Comparison of ENCODE assay signal across 9 cellular contexts in the genomic region with DNA sequence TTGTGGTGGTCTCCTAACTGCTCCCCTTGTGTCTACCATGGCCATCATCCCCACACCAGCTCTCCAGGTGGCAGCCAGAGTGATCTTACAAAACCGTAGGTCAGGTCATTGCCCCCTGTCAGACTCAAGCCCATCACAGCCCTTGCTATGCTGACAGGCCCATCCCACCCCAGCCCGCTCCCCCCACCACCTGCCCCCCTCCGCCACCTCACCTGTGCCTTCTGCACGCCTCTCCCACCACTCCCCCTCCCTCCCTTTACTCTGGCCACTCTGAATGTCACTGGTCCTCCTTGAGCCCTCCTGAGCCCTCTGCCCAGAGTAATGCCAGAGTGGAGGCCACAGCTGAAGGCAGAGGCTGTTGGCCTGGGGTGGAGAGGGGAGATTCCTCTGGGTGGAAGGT. TPM values are rescaled to one million over a fixed set of nuclear protein-coding genes. Genes with fewer than 3 reads are reported as not detected.
DNase-seq lines count a peak whose midpoint lies in the region; ATAC-seq, FAIRE-seq and TF ChIP-seq lines count a peak whose summit lies in the region.
"Had no signal": no experiment of that assay in that cellular context is flagged by ENCODE, and none has a peak within 500 bp of the region (broad histone marks: within the 10 kb centered on the region; RNA-seq: fewer than 3 reads in every experiment).

No MANE protein-coding gene starts in this region.

- H3K9me2 ChIP-seq in OCI-LY7 (ENCODE audit: insufficient read depth, low read length): no peaks in the 10 kb centered on the region

- H3K9ac ChIP-seq in DND-41 (ENCODE audit: low read depth, low read length): no peak overlapping the region

- H2AFZ ChIP-seq in DND-41 (ENCODE audit: low read depth, low read length) (peak overlapping the region; percentile 93), OCI-LY7 (ENCODE audit: low read length) (peak overlapping the region; percentile 93)

- 58 to 70% methylated on average over 4 of the region's 4 CpGs for WGBS in pancreas, 2 donors

- H3K9me3 ChIP-seq in DND-41 (ENCODE audit: insufficient read depth, low read length, severe bottlenecking) (no peaks in the 10 kb centered on the region), OCI-LY7 (ENCODE audit: low read length) (no peaks in the 10 kb centered on the region), pancreas (no peaks in the 10 kb centered on the region)

- no TSS peak for BruUV-seq in OCI-LY7 (replicated peaks; lab: Mats Ljungman, UMichigan)

- in situ Hi-C loops in brain microvascular endothelial cell (cut with HindIII; ENCODE audit: low pct_ligation_motif_present, low sequenced_read_pairs): loop anchor here (25.0 kb wide), 1 partner anchor 471 kb away; no protein-coding TSS in a partner anchor

- H3K4me3 Mint-ChIP-seq in endothelial cell (ENCODE audit: unreplicated experiment): peak overlapping the region; percentile 94

- H3K79me2 ChIP-seq in DND-41 (ENCODE audit: insufficient read depth, low read length): no peaks in the 10 kb centered on the region
- peaks cover 33% of the 10 kb centered on the region for H3K79me2 ChIP-seq in OCI-LY7 (ENCODE audit: insufficient read depth, low read depth, low read length)

- FAIRE-seq in pancreas (lab: Jason Lieb, UNC): no peak

- no peak for ATAC-seq in DND-41 (ENCODE audit: insufficient read depth, low read depth)
- ATAC-seq in pancreas: no peak

- DNase-seq in DND-41 (no peak), OCI-LY7 (ENCODE audit: low spot score) (no peak), endothelial cell (ENCODE audit: low spot score) (no peak), pancreas (no peak), C1 segment of cervical spinal cord (lab: John Stamatoyannopoulos, UW) (no peak), brain microvascular endothelial cell (no peak), OCI-M2 (lab: John Stamatoyannopoulos, UW; ENCODE audit: unreplicated experiment) (no peak), SW 1271 (lab: John Stamatoyannopoulos, UW) (no peak)
- DNase-seq: NCI-H187 treated with DMSO at 0.1 percent for 48 hours had no signal

- peak overlapping the region; percentile 88; the same call in 1 of the 2 replicates for H3K4me2 ChIP-seq in DND-41 (ENCODE audit: insufficient read depth, low read length)
- H3K4me2 ChIP-seq in OCI-LY7 (ENCODE audit: low read length): peak overlapping the region; percentile 96

- H3K4me1 Mint-ChIP-seq in endothelial cell (ENCODE audit: unreplicated experiment): peaks cover 7% of the 10 kb centered on the region

- H3K27ac ChIP-seq in DND-41 (ENCODE audit: low read length) (no peak overlapping the region), OCI-LY7 (ENCODE audit: low read depth, low read length, poor library complexity, severe bottlenecking) (no peak overlapping the region), pancreas (peak overlapping the region; percentile 44 to 84 (median 67)), brain microvascular endothelial cell (no peak overlapping the region)

- CTCF ChIA-PET in OCI-LY7 (lab: Charles Lee; ENCODE audit: unreplicated experiment): interaction anchor here (1.0 to 6.2 kb wide), 2 partner anchors 213 to 462 kb away, joined by 3 to 53 read pairs; no protein-coding TSS in a partner anchor

- no peak overlapping the region for H3K27ac Mint-ChIP-seq in endothelial cell (ENCODE audit: unreplicated experiment)

- TF ChIP-seq CTCF in DND-41 (IDR thresholded peaks at IDR 0.05; ENCODE audit: borderline replicate concordance, extremely low read depth, low read length, poor library complexity, severe bottlenecking) (no peak), OCI-LY7 (conservative IDR thresholded peaks at IDR 0.05; ENCODE audit: low read length) (no peak), endothelial cell (IDR thresholded peaks at IDR 0.05; ENCODE audit: unreplicated experiment) (no peak), pancreas (IDR thresholded peaks at IDR 0.05) (no peak), brain microvascular endothelial cell (IDR thresholded peaks at IDR 0.05; ENCODE audit: low read depth, low read length, missing control alignments) (no peak)

- H3K4me3 ChIP-seq in DND-41 (ENCODE audit: low read depth in 1 of 2, low read length in 2 of 2): no peak overlapping the region
- peak overlapping the region; percentile 75 for H3K4me3 ChIP-seq in OCI-LY7 (ENCODE audit: low read depth, low read length, poor library complexity, severe bottlenecking)
- peak overlapping the region in 2 of 4 donors; percentile 60 to 86 for H3K4me3 ChIP-seq in pancreas
- no peak overlapping the region for H3K4me3 ChIP-seq in brain microvascular endothelial cell (ENCODE audit: low read depth, low read length)

- peaks cover 4% of the 10 kb centered on the region for H3K27me3 Mint-ChIP-seq in endothelial cell (ENCODE audit: unreplicated experiment)

- peaks cover 19% of the 10 kb centered on the region for H3K4me1 ChIP-seq in DND-41 (ENCODE audit: insufficient read depth, low read length)
- peaks cover 31% of the 10 kb centered on the region for H3K4me1 ChIP-seq in OCI-LY7 (ENCODE audit: insufficient read depth, low read length, poor library complexity, severe bottlenecking)
- H3K4me1 ChIP-seq in pancreas: no peaks in the 10 kb centered on the region

- intact Hi-C loops in OCI-LY7 (cut with micrococcal nuclease; ENCODE audit: unreplicated experiment): loop anchor here (5.0 kb wide), 4 partner anchors 351 to 826 kb away; a partner anchor contains a TSS
- intact Hi-C loops in pancreas (cut with DNase I): loop anchor here in 2 of 3 donors (5.0 kb wide), 2 partner anchors 211 to 461 kb away; no protein-coding TSS in a partner anchor

- no peaks in the 10 kb centered on the region for H3K36me3 Mint-ChIP-seq in endothelial cell (ENCODE audit: low read depth, unreplicated experiment)

- POLR2A ChIA-PET in OCI-LY7 (lab: Charles Lee): interaction anchor here (0.9 to 9.8 kb wide), 3 partner anchors 38 to 464 kb away, joined by 3 to 127 read pairs (median 4); no protein-coding TSS in a partner anchor

- H4K20me1 ChIP-seq in DND-41 (ENCODE audit: insufficient read depth, low read length) (no peaks in the 10 kb centered on the region), OCI-LY7 (ENCODE audit: insufficient read depth, low read length) (no peaks in the 10 kb centered on the region)

- H3K27me3 ChIP-seq in DND-41 (ENCODE audit: insufficient read depth, low read length, poor library complexity) (peaks cover 5% of the 10 kb centered on the region), pancreas (no peaks in the 10 kb centered on the region), brain microvascular endothelial cell (replicated peaks) (no peaks in the 10 kb centered on the region)

- H3K36me3 ChIP-seq in DND-41 (ENCODE audit: insufficient read depth, low read length) (no peaks in the 10 kb centered on the region), OCI-LY7 (ENCODE audit: insufficient read depth, low read length) (peaks cover 8% of the 10 kb centered on the region), pancreas (no peaks in the 10 kb centered on the region), brain microvascular endothelial cell (replicated peaks) (no peaks in the 10 kb centered on the region)

- no peaks in the 10 kb centered on the region for H3K9me3 Mint-ChIP-seq in endothelial cell (ENCODE audit: unreplicated experiment)

RNA-seq across cellular contexts. Expression of a gene that starts 28.5 kb away (rescaled TPM):
- total RNA-seq in OCI-LY7 (2014; rRNA removed; shearing (Covaris generic)): 0.39 TPM in 1 of 2 replicates, not detected in the other
- not detected in 2 replicates for total RNA-seq in OCI-LY7 (2022)
- not detected for total RNA-seq in endothelial cell (ENCODE audit: unreplicated experiment)
- total RNA-seq in pancreas: not detected
- not detected for polyA plus RNA-seq in pancreas

RNA-seq across cellular contexts. Expression of a gene that starts 44.6 kb away (rescaled TPM):
- not detected in 2 replicates for total RNA-seq in OCI-LY7 (2014; rRNA removed; shearing (Covaris generic))
- total RNA-seq in OCI-LY7 (2022): not detected in 2 replicates
- total RNA-seq in endothelial cell (ENCODE audit: unreplicated experiment): not detected
- not detected for total RNA-seq in pancreas
- not detected for polyA plus RNA-seq in pancreas

Comparison
In these comparisons a context has a peak if more than half of its experiments do, and no peak if none do; other contexts are left out.
1. H3K27ac ChIP-seq: peak in pancreas (4 of 4); none in DND-41 (single experiment), OCI-LY7 (single experiment) and brain microvascular endothelial cell (single experiment).